9 cellular contexts compared by ENCODE assay signal in genomic region chr2:191869178-191869577, GRCh38. TPM values are rescaled to one million over a fixed set of nuclear protein-coding genes. Genes with fewer than 3 reads are reported as not detected.
DNase-seq lines count a peak whose midpoint lies in the region; ATAC-seq, FAIRE-seq and TF ChIP-seq lines count a peak whose summit lies in the region.
"Had no signal": no experiment of that assay in that cellular context is flagged by ENCODE, and none has a peak within 500 bp of the region (broad histone marks: within the 10 kb centered on the region; RNA-seq: fewer than 3 reads in every experiment).

No MANE protein-coding gene starts in this region.

- FAIRE-seq in astrocyte (lab: Jason Lieb, UNC), result no peak

- no peaks in the 10 kb centered on the region for H3K79me2 ChIP-seq in astrocyte (ENCODE audit: insufficient read depth, low read length)

- no peaks in the 10 kb centered on the region for H4K20me1 ChIP-seq in IMR-90 (ENCODE audit: insufficient read depth, low read length)
- no peaks in the 10 kb centered on the region for H4K20me1 ChIP-seq in astrocyte (ENCODE audit: insufficient read depth, low read length)

- TF ChIP-seq RAD21 in IMR-90 (IDR thresholded peaks at IDR 0.05; ENCODE audit: low read length), result peak; percentile 50

- H3K9me3 Mint-ChIP-seq in astrocyte (ENCODE audit: unreplicated experiment), result no peaks in the 10 kb centered on the region

- no peak overlapping the region for H3K4me3 ChIP-seq in GM12865 (ENCODE audit: low read depth, low read length)
- no peak overlapping the region for H3K4me3 ChIP-seq in IMR-90 (ENCODE audit: insufficient read depth, low read depth, low read length)
- no peak overlapping the region for H3K4me3 ChIP-seq in astrocyte (ENCODE audit: insufficient read depth, low read depth, low read length)
- no peak overlapping the region for H3K4me3 ChIP-seq in muscle layer of colon (ENCODE audit: low read depth in 1 of 2, low read length in 2 of 2)
- H3K4me3 ChIP-seq: thoracic aorta had no signal

- peak overlapping the region; percentile 41 for H2AK5ac ChIP-seq in IMR-90 (ENCODE audit: low read depth, low read length)

- H3K9me1 ChIP-seq in IMR-90 (ENCODE audit: insufficient read depth, low read length), result peaks cover 16% of the 10 kb centered on the region

- H3K4ac ChIP-seq in IMR-90 (ENCODE audit: low read depth, low read length), result peak overlapping the region; percentile 49

- dilution Hi-C loops in IMR-90 (cut with HindIII; ENCODE audit: low sequenced_read_pairs, unreplicated experiment), result no loop called here

- H3K56ac ChIP-seq in IMR-90 (ENCODE audit: extremely low read depth, insufficient read depth, low read length), result no peak overlapping the region

- peak overlapping the region; percentile 3 for H2AK9ac ChIP-seq in IMR-90 (replicated peaks; ENCODE audit: low read depth, low read length, poor library complexity)

- CTCF ChIA-PET in IMR-90 (lab: Yijun Ruan, JAX), result interaction anchor here (0.9 to 3.3 kb wide), 5 partner anchors 26 to 293 kb away, joined by 3 to 15 read pairs (median 4); no protein-coding TSS in a partner anchor

- H3K36me3 ChIP-seq in IMR-90 (ENCODE audit: control insufficient read depth, insufficient read depth, low read length) (no peaks in the 10 kb centered on the region), astrocyte (ENCODE audit: insufficient read depth, low read length) (no peaks in the 10 kb centered on the region), muscle layer of colon (ENCODE audit: insufficient read depth, low read length) (no peaks in the 10 kb centered on the region)
- H3K36me3 ChIP-seq: thoracic aorta had no signal

- H3K27ac ChIP-seq in IMR-90 (ENCODE audit: insufficient read depth, low read length) (no peak overlapping the region), astrocyte (ENCODE audit: low read depth, low read length) (no peak overlapping the region), muscle layer of colon (ENCODE audit: low read depth, low read length) (peak overlapping the region; percentile 3)
- H3K27ac ChIP-seq: thoracic aorta had no signal

- in situ Hi-C loops in IMR-90 (cut with MboI; ENCODE audit: low sequenced_read_pairs), result no loop called here

- H2AFZ ChIP-seq in IMR-90 (replicated peaks; ENCODE audit: low read length, poor library complexity) (peak overlapping the region; percentile 29), astrocyte (ENCODE audit: low read depth, low read length) (peak overlapping the region; percentile 44)

- H2BK15ac ChIP-seq in IMR-90 (ENCODE audit: low read depth, low read length), result peak overlapping the region; percentile 28; the same call in 1 of the 3 replicates

- H3K79me1 ChIP-seq in IMR-90 (ENCODE audit: low read depth in 1 of 2, low read length in 2 of 2), result no peaks in the 10 kb centered on the region

- H3K27me3 Mint-ChIP-seq in astrocyte (ENCODE audit: low read depth, unreplicated experiment), result no peaks in the 10 kb centered on the region

- H3K4me1 ChIP-seq in IMR-90 (ENCODE audit: control insufficient read depth, insufficient read depth, low read length) (peaks cover 22% of the 10 kb centered on the region), astrocyte (ENCODE audit: insufficient read depth, low read length) (peaks cover 29% of the 10 kb centered on the region), muscle layer of colon (ENCODE audit: insufficient read depth, low read length) (peaks cover 36% of the 10 kb centered on the region)

- H3K9me3 ChIP-seq in IMR-90 (ENCODE audit: control insufficient read depth, insufficient read depth, low read length) (no peaks in the 10 kb centered on the region), astrocyte (ENCODE audit: insufficient read depth, low read depth, low read length) (no peaks in the 10 kb centered on the region), muscle layer of colon (ENCODE audit: low read length) (no peaks in the 10 kb centered on the region)
- H3K9me3 ChIP-seq: thoracic aorta had no signal

- peak overlapping the region; percentile 49 for H4K91ac ChIP-seq in IMR-90 (ENCODE audit: insufficient read depth, low read depth, low read length)

- BruUV-seq in IMR-90 (replicated peaks; lab: Mats Ljungman, UMichigan), result no TSS peak

- H3K14ac ChIP-seq in IMR-90 (replicated peaks; ENCODE audit: low read depth, low read length), result no peak overlapping the region

- no peaks in the 10 kb centered on the region for H3K36me3 Mint-ChIP-seq in astrocyte (ENCODE audit: low read depth, unreplicated experiment)

- no peak overlapping the region for H3K4me2 ChIP-seq in IMR-90 (ENCODE audit: low read depth, low read length)
- no peak overlapping the region for H3K4me2 ChIP-seq in astrocyte (ENCODE audit: low read length)

- H3K27me3 ChIP-seq in IMR-90 (ENCODE audit: control insufficient read depth, insufficient read depth, low read length) (no peaks in the 10 kb centered on the region), astrocyte (ENCODE audit: insufficient read depth, low read length) (no peaks in the 10 kb centered on the region), muscle layer of colon (ENCODE audit: control insufficient read depth in 1 of 2, insufficient read depth in 2 of 2, low read length in 2 of 2) (no peaks in the 10 kb centered on the region)

- POLR2A ChIA-PET in IMR-90 (lab: Charles Lee; ENCODE audit: unreplicated experiment), result no interaction called here

- H4K5ac ChIP-seq in IMR-90 (ENCODE audit: low read depth, low read length), result no peak overlapping the region

- no peak for TF ChIP-seq POLR2A in IMR-90 (IDR thresholded peaks at IDR 0.05; ENCODE audit: low read depth, low read length)

- 0 out of 2 replicates have a peak overlapping the region, but pooled peaks have one; percentile 64 for H3K18ac ChIP-seq in IMR-90 (ENCODE audit: low read depth, low read length)

- H2BK5ac ChIP-seq in IMR-90 (ENCODE audit: low read depth, low read length, poor library complexity, severe bottlenecking), result no peak overlapping the region

- ATAC-seq in IMR-90 (ENCODE audit: low read depth) (no peak), HG02981 (IDR thresholded peaks at IDR 0.05; ENCODE audit: unreplicated experiment) (no peak), left lobe of liver (no peak)

- TF ChIP-seq CTCF in GM12865 (IDR thresholded peaks at IDR 0.05; ENCODE audit: insufficient read depth, low read depth, low read length, missing control alignments) (peak; percentile 46), IMR-90 (conservative IDR thresholded peaks at IDR 0.05; ENCODE audit: low read depth, low read length) (peak; percentile 41), astrocyte (IDR thresholded peaks at IDR 0.05; ENCODE audit: insufficient read depth, low read depth, low read length) (peak; percentile 37)

- intact Hi-C loops in IMR-90 (cut with micrococcal nuclease), result loop anchor here (2.0 to 10.0 kb wide), 2 partner anchors 164 to 294 kb away; no protein-coding TSS in a partner anchor

- H3K4me1 Mint-ChIP-seq in astrocyte (ENCODE audit: low read depth, unreplicated experiment), result peaks cover 26% of the 10 kb centered on the region

- peak overlapping the region; percentile 58 for H2BK120ac ChIP-seq in IMR-90 (ENCODE audit: low read depth, low read length)

- H3K23ac ChIP-seq in IMR-90 (ENCODE audit: low read depth, low read length), result no peak overlapping the region

- peak overlapping the region; percentile 75 for H2BK20ac ChIP-seq in IMR-90 (ENCODE audit: low read depth, low read length)

- H3K4me3 Mint-ChIP-seq in astrocyte (ENCODE audit: unreplicated experiment), result no peak overlapping the region

- no peak overlapping the region for H3K27ac Mint-ChIP-seq in astrocyte (ENCODE audit: unreplicated experiment)

- peak; percentile 60 for DNase-seq in GM12865 (ENCODE audit: low read depth)
- peak; percentile 30 for DNase-seq in IMR-90
- no peak for DNase-seq in astrocyte (ENCODE audit: low read depth)
- DNase-seq in mucosa of gallbladder (ENCODE audit: low spot score), result no peak
- no peak for DNase-seq in activated effector memory CD4-positive, alpha-beta T cell treated with Interleukin-2 at 50 U/mL for 16 hours
- DNase-seq in left lobe of liver (ENCODE audit: low spot score), result no peak

- H3K9ac ChIP-seq in IMR-90 (ENCODE audit: low read depth, low read length), result no peak overlapping the region
- no peak overlapping the region for H3K9ac ChIP-seq in astrocyte (ENCODE audit: low read length)
- no peak overlapping the region for H3K9ac ChIP-seq in muscle layer of colon (ENCODE audit: low read length)

- WGBS in IMR-90 (ENCODE audit: extremely low coverage in 2 of 2, insufficient read length in 1 of 2), 2 experiments, result 90% methylated on average over 2 of the region's 6 CpGs; no CpG with 5 or more reads in 1 of the 2 experiments

- H4K8ac ChIP-seq in IMR-90 (ENCODE audit: low read depth in 2 of 2, low read length in 2 of 2), result peak overlapping the region in 1 of 2 experiments; percentile 14; a peak in 1 of 4 replicates

TF ChIP-seq in IMR-90, 13 proteins besides CTCF, POLR2A, EP300 and RAD21 (continues in another document):
- TF ChIP-seq MXI1 (IDR thresholded peaks at IDR 0.05; ENCODE audit: borderline replicate concordance, low read depth, low read length) (no peak), CHD1 (IDR thresholded peaks at IDR 0.05; ENCODE audit: low read depth, low read length) (no peak), RCOR1 (IDR thresholded peaks at IDR 0.05; ENCODE audit: insufficient replicate concordance, low read length) (no peak), BHLHE40 (IDR thresholded peaks at IDR 0.05; ENCODE audit: low read depth, low read length) (no peak), NFE2L2 (IDR thresholded peaks at IDR 0.05; ENCODE audit: low read depth, low read length) (no peak), RFX5 (IDR thresholded peaks at IDR 0.05; ENCODE audit: low read depth, low read length) (no peak), CEBPB (IDR thresholded peaks at IDR 0.05; ENCODE audit: low read depth, low read length) (no peak), MAZ (IDR thresholded peaks at IDR 0.05; ENCODE audit: borderline replicate concordance, low read depth, low read length) (no peak), MAFK (IDR thresholded peaks at IDR 0.05; ENCODE audit: low read depth, low read length) (no peak), SMC3 (IDR thresholded peaks at IDR 0.05; ENCODE audit: low read depth, low read length) (no peak)
- TF ChIP-seq, protein P1, sequence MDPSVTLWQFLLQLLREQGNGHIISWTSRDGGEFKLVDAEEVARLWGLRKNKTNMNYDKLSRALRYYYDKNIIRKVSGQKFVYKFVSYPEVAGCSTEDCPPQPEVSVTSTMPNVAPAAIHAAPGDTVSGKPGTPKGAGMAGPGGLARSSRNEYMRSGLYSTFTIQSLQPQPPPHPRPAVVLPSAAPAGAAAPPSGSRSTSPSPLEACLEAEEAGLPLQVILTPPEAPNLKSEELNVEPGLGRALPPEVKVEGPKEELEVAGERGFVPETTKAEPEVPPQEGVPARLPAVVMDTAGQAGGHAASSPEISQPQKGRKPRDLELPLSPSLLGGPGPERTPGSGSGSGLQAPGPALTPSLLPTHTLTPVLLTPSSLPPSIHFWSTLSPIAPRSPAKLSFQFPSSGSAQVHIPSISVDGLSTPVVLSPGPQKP (IDR thresholded peaks at IDR 0.05; ENCODE audit: borderline replicate concordance, low read depth, low read length), result no peak

RNA-seq across cellular contexts. Expression of gene CAVIN2, which starts 22.3 kb away (rescaled TPM):
- 11.5 and 12.5 TPM in 2 replicates for total RNA-seq in IMR-90 (2012; rRNA removed)
- polyA plus RNA-seq in IMR-90 (2012; rRNA removed), result 7.7 and 8.3 TPM in 2 replicates
- polyA plus RNA-seq in IMR-90 (2012; cell fraction: cytosol; rRNA removed), result 4.0 and 7.0 TPM in 2 replicates
- 2.8 and 3.3 TPM in 2 replicates for polyA plus RNA-seq in IMR-90 (2012; cell fraction: nucleus; rRNA removed; ENCODE audit: low replicate concordance)
- total RNA-seq in astrocyte, result 1.9 and 2.8 TPM in 2 replicates
- total RNA-seq in mucosa of gallbladder, result 138 TPM
- 8.6 TPM for total RNA-seq in left lobe of liver

Comparison
In these comparisons a context has a peak if more than half of its experiments do, and no peak if none do; other contexts are left out.
1. DNase-seq: peak in GM12865 (single experiment) and IMR-90 (single experiment); none in astrocyte (single experiment), mucosa of gallbladder (single experiment), activated effector memory CD4-positive, alpha-beta T cell treated with Interleukin-2 at 50 U/mL for 16 hours (single experiment) and left lobe of liver (single experiment).
2. RNA of gene CAVIN2, which starts 22.3 kb away (total RNA-seq): 138 TPM in mucosa of gallbladder (single experiment); 11.5 to 12.5 TPM in IMR-90, 8.6 TPM in left lobe of liver (single experiment) and 1.9 to 2.8 TPM in astrocyte; every median in the first group is over 10 times any median in the second.
3. Peak in every context shown above with its lines, with median percentiles within 50 percentile points of each other: CTCF ChIP-seq.